Comparison of ENCODE assay signal across 2 cellular contexts in the genomic region with DNA sequence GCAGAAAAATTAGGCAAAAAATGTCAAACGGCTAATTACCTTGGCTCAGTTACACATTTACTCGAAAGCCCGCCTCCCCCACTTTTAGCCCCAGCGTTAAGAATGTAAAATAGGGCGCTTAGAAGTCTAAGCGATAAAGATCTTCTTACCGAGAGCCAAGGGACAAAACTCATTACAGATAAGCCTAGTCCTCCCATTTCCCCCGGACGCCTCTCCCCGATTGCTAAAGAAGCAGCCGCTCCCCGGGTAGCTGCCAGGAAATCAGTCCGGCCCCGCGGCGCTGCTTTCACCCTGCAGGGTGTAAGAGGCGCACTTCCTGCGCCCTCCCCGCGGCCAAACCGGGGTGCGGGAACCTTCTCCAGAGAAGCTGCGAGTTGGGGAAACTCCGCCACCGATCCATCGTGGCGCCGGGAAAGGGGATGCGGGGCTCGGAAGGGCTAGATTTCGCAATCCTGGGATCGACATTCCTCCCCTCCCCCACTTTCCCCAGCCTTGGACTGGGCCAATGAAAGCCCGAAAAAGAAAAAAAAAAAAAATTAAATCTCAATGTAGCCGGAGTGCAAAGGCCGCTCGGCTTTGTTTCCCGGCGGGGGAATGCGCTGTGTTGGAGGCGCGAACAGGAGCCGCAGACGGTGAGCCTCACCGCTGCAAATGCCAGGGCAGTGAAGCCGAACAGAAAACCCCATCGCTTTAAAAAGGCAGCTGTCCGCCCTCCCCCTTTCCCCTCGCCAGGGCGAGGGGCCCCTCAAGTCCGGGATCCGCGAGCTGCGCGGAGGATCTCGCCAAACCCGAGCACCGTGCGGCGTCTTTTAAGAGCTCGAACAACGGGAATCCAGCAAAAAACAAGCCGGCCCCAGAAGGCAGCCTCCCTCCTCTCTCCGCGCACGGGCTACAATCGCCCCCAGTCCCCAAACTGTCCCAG.
A peak's percentile ranks its signal among the peaks of the same experiment; 100 is the strongest.
TF ChIP-seq lines count a peak whose summit lies in the region.

No MANE protein-coding gene starts in this region.

TF ChIP-seq in Ishikawa, 13 proteins besides CTCF, POLR2A, EP300 and RAD21:
- TF ChIP-seq NFIC (IDR thresholded peaks at IDR 0.05), result peak; percentile 59
- TF ChIP-seq, protein P1, sequence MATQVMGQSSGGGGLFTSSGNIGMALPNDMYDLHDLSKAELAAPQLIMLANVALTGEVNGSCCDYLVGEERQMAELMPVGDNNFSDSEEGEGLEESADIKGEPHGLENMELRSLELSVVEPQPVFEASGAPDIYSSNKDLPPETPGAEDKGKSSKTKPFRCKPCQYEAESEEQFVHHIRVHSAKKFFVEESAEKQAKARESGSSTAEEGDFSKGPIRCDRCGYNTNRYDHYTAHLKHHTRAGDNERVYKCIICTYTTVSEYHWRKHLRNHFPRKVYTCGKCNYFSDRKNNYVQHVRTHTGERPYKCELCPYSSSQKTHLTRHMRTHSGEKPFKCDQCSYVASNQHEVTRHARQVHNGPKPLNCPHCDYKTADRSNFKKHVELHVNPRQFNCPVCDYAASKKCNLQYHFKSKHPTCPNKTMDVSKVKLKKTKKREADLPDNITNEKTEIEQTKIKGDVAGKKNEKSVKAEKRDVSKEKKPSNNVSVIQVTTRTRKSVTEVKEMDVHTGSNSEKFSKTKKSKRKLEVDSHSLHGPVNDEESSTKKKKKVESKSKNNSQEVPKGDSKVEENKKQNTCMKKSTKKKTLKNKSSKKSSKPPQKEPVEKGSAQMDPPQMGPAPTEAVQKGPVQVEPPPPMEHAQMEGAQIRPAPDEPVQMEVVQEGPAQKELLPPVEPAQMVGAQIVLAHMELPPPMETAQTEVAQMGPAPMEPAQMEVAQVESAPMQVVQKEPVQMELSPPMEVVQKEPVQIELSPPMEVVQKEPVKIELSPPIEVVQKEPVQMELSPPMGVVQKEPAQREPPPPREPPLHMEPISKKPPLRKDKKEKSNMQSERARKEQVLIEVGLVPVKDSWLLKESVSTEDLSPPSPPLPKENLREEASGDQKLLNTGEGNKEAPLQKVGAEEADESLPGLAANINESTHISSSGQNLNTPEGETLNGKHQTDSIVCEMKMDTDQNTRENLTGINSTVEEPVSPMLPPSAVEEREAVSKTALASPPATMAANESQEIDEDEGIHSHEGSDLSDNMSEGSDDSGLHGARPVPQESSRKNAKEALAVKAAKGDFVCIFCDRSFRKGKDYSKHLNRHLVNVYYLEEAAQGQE (IDR thresholded peaks at IDR 0.05; ENCODE audit: low read depth), result no peak
- TF ChIP-seq EGR1 (IDR thresholded peaks at IDR 0.05), result no peak
- TF ChIP-seq, protein P2, sequence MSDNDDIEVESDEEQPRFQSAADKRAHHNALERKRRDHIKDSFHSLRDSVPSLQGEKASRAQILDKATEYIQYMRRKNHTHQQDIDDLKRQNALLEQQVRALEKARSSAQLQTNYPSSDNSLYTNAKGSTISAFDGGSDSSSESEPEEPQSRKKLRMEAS (IDR thresholded peaks at IDR 0.05), result peak; percentile 21; the same call in 1 of the 2 replicates
- TF ChIP-seq CEBPB (IDR thresholded peaks at IDR 0.05), result peak; percentile 98
- peak; percentile 20; the same call in 1 of the 2 replicates for TF ChIP-seq TEAD4 (IDR thresholded peaks at IDR 0.05)
- TF ChIP-seq TCF12 (IDR thresholded peaks at IDR 0.05; ENCODE audit: low read depth), result peak; percentile 76
- 0 out of 2 replicates have a peak, but pooled peaks have one; percentile 31 for TF ChIP-seq YY1 (IDR thresholded peaks at IDR 0.05; ENCODE audit: low read depth)

TF ChIP-seq in HepG2, 621 proteins besides CTCF, POLR2A, EP300 and RAD21 (continues in another document):
- TF ChIP-seq EHMT2 (IDR thresholded peaks at IDR 0.05; ENCODE audit: borderline replicate concordance, low read depth, low read length), result no peak
- peak; percentile 60; the same call in 1 of the 2 replicates for TF ChIP-seq ONECUT2 (CRISPR knock-in tag; IDR thresholded peaks at IDR 0.05)
- TF ChIP-seq TOE1 (CRISPR knock-in tag; IDR thresholded peaks at IDR 0.05), result no peak
- no peak for TF ChIP-seq ZNF550 (CRISPR knock-in tag; IDR thresholded peaks at IDR 0.05; ENCODE audit: borderline replicate concordance)
- TF ChIP-seq DR1 (CRISPR knock-in tag; IDR thresholded peaks at IDR 0.05), result peak; percentile 21; the same call in 1 of the 2 replicates
- no peak for TF ChIP-seq CENPT (CRISPR knock-in tag; IDR thresholded peaks at IDR 0.05; ENCODE audit: low read depth)
- TF ChIP-seq ZFP36L2 (CRISPR knock-in tag; IDR thresholded peaks at IDR 0.05), result no peak
- TF ChIP-seq, protein P3, sequence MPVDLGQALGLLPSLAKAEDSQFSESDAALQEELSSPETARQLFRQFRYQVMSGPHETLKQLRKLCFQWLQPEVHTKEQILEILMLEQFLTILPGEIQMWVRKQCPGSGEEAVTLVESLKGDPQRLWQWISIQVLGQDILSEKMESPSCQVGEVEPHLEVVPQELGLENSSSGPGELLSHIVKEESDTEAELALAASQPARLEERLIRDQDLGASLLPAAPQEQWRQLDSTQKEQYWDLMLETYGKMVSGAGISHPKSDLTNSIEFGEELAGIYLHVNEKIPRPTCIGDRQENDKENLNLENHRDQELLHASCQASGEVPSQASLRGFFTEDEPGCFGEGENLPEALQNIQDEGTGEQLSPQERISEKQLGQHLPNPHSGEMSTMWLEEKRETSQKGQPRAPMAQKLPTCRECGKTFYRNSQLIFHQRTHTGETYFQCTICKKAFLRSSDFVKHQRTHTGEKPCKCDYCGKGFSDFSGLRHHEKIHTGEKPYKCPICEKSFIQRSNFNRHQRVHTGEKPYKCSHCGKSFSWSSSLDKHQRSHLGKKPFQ (CRISPR knock-in tag; IDR thresholded peaks at IDR 0.05; ENCODE audit: insufficient replicate concordance), result no peak
- TF ChIP-seq NFKB2 (CRISPR knock-in tag; IDR thresholded peaks at IDR 0.05; ENCODE audit: borderline replicate concordance), result peak; percentile 63; the same call in 1 of the 2 replicates
- TF ChIP-seq, protein P4, sequence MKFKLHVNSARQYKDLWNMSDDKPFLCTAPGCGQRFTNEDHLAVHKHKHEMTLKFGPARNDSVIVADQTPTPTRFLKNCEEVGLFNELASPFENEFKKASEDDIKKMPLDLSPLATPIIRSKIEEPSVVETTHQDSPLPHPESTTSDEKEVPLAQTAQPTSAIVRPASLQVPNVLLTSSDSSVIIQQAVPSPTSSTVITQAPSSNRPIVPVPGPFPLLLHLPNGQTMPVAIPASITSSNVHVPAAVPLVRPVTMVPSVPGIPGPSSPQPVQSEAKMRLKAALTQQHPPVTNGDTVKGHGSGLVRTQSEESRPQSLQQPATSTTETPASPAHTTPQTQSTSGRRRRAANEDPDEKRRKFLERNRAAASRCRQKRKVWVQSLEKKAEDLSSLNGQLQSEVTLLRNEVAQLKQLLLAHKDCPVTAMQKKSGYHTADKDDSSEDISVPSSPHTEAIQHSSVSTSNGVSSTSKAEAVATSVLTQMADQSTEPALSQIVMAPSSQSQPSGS (CRISPR knock-in tag; IDR thresholded peaks at IDR 0.05), result peak; percentile 15; the same call in 1 of the 2 replicates
- no peak for TF ChIP-seq HOXA7 (CRISPR knock-in tag; IDR thresholded peaks at IDR 0.05)
- TF ChIP-seq, protein P5, sequence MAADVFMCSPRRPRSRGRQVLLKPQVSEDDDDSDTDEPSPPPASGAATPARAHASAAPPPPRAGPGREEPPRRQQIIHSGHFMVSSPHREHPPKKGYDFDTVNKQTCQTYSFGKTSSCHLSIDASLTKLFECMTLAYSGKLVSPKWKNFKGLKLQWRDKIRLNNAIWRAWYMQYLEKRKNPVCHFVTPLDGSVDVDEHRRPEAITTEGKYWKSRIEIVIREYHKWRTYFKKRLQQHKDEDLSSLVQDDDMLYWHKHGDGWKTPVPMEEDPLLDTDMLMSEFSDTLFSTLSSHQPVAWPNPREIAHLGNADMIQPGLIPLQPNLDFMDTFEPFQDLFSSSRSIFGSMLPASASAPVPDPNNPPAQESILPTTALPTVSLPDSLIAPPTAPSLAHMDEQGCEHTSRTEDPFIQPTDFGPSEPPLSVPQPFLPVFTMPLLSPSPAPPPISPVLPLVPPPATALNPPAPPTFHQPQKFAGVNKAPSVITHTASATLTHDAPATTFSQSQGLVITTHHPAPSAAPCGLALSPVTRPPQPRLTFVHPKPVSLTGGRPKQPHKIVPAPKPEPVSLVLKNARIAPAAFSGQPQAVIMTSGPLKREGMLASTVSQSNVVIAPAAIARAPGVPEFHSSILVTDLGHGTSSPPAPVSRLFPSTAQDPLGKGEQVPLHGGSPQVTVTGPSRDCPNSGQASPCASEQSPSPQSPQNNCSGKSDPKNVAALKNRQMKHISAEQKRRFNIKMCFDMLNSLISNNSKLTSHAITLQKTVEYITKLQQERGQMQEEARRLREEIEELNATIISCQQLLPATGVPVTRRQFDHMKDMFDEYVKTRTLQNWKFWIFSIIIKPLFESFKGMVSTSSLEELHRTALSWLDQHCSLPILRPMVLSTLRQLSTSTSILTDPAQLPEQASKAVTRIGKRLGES (CRISPR knock-in tag; IDR thresholded peaks at IDR 0.05; ENCODE audit: borderline replicate concordance), result 0 out of 2 replicates have a peak, but pooled peaks have one; percentile 24
- TF ChIP-seq, protein P6, sequence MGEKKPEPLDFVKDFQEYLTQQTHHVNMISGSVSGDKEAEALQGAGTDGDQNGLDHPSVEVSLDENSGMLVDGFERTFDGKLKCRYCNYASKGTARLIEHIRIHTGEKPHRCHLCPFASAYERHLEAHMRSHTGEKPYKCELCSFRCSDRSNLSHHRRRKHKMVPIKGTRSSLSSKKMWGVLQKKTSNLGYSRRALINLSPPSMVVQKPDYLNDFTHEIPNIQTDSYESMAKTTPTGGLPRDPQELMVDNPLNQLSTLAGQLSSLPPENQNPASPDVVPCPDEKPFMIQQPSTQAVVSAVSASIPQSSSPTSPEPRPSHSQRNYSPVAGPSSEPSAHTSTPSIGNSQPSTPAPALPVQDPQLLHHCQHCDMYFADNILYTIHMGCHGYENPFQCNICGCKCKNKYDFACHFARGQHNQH (CRISPR knock-in tag; IDR thresholded peaks at IDR 0.05), result no peak; the same call in 1 of the 2 replicates
- no peak for TF ChIP-seq ZNF652 (CRISPR knock-in tag; IDR thresholded peaks at IDR 0.05; ENCODE audit: borderline replicate concordance, low read depth)
- TF ChIP-seq CREM (IDR thresholded peaks at IDR 0.05), result peak; percentile 51; the same call in 1 of the 2 replicates
- no peak for TF ChIP-seq CREM (CRISPR knock-in tag; IDR thresholded peaks at IDR 0.05)
- TF ChIP-seq NCOA2 (CRISPR knock-in tag; IDR thresholded peaks at IDR 0.05), result peak; percentile 68
- no peak for TF ChIP-seq PLRG1 (conservative IDR thresholded peaks at IDR 0.05)
- no peak for TF ChIP-seq IRF2 (CRISPR knock-in tag; IDR thresholded peaks at IDR 0.05)
- TF ChIP-seq ZNF101 (CRISPR knock-in tag; IDR thresholded peaks at IDR 0.05; ENCODE audit: borderline replicate concordance, low read depth), result no peak
- TF ChIP-seq, protein P7, sequence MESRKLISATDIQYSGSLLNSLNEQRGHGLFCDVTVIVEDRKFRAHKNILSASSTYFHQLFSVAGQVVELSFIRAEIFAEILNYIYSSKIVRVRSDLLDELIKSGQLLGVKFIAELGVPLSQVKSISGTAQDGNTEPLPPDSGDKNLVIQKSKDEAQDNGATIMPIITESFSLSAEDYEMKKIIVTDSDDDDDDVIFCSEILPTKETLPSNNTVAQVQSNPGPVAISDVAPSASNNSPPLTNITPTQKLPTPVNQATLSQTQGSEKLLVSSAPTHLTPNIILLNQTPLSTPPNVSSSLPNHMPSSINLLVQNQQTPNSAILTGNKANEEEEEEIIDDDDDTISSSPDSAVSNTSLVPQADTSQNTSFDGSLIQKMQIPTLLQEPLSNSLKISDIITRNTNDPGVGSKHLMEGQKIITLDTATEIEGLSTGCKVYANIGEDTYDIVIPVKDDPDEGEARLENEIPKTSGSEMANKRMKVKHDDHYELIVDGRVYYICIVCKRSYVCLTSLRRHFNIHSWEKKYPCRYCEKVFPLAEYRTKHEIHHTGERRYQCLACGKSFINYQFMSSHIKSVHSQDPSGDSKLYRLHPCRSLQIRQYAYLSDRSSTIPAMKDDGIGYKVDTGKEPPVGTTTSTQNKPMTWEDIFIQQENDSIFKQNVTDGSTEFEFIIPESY (CRISPR knock-in tag; IDR thresholded peaks at IDR 0.05), result no peak
- TF ChIP-seq, protein P8, sequence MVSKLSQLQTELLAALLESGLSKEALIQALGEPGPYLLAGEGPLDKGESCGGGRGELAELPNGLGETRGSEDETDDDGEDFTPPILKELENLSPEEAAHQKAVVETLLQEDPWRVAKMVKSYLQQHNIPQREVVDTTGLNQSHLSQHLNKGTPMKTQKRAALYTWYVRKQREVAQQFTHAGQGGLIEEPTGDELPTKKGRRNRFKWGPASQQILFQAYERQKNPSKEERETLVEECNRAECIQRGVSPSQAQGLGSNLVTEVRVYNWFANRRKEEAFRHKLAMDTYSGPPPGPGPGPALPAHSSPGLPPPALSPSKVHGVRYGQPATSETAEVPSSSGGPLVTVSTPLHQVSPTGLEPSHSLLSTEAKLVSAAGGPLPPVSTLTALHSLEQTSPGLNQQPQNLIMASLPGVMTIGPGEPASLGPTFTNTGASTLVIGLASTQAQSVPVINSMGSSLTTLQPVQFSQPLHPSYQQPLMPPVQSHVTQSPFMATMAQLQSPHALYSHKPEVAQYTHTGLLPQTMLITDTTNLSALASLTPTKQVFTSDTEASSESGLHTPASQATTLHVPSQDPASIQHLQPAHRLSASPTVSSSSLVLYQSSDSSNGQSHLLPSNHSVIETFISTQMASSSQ (IDR thresholded peaks at IDR 0.05; ENCODE audit: low read depth), result no peak
- TF ChIP-seq, protein P8 (CRISPR knock-in tag; IDR thresholded peaks at IDR 0.05; ENCODE audit: borderline replicate concordance), result peak; percentile 73; the same call in 1 of the 2 replicates
- no peak for TF ChIP-seq TCF12 (IDR thresholded peaks at IDR 0.05)
- no peak for TF ChIP-seq TCF12 (CRISPR knock-in tag; IDR thresholded peaks at IDR 0.05)
- TF ChIP-seq, protein P9, sequence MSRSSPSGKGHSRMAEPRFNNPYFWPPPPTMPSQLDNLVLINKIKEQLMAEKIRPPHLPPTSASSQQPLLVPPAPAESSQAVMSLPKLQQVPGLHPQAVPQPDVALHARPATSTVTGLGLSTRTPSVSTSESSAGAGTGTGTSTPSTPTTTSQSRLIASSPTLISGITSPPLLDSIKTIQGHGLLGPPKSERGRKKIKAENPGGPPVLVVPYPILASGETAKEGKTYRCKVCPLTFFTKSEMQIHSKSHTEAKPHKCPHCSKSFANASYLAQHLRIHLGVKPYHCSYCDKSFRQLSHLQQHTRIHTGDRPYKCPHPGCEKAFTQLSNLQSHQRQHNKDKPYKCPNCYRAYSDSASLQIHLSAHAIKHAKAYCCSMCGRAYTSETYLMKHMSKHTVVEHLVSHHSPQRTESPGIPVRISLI (CRISPR knock-in tag; IDR thresholded peaks at IDR 0.05; ENCODE audit: borderline replicate concordance), result peak; percentile 97
- 0 out of 2 replicates have a peak, but pooled peaks have one; percentile 33 for TF ChIP-seq ZBTB7B (CRISPR knock-in tag; IDR thresholded peaks at IDR 0.05)
- peak; percentile 62 for TF ChIP-seq PCBP1 (IDR thresholded peaks at IDR 0.05; ENCODE audit: borderline replicate concordance, low read depth, low read length)
- no peak for TF ChIP-seq ZNF251 (CRISPR knock-in tag; IDR thresholded peaks at IDR 0.05)
- TF ChIP-seq TEAD2 (CRISPR knock-in tag; IDR thresholded peaks at IDR 0.05), result no peak
